Comparison of ENCODE assay signal across 19 cellular contexts in genomic region chr11:122423886-122424285, GRCh38.
DNase-seq lines count a peak whose midpoint lies in the region; ATAC-seq, FAIRE-seq and TF ChIP-seq lines count a peak whose summit lies in the region.
"Had no signal": no experiment of that assay in that cellular context is flagged by ENCODE, and none has a peak within 500 bp of the region (broad histone marks: within the 10 kb centered on the region; RNA-seq: fewer than 3 reads in every experiment).

No MANE protein-coding gene starts in this region.

- H2AK5ac ChIP-seq in trophoblast cell (ENCODE audit: low read length): peak overlapping the region; percentile 89

- H3K36me3 ChIP-seq in RWPE2 (ENCODE audit: low read depth): no peaks in the 10 kb centered on the region
- H3K36me3 ChIP-seq in trophoblast cell (ENCODE audit: control insufficient read depth in 1 of 2, insufficient read depth in 2 of 2, low read length in 2 of 2): no peaks in the 10 kb centered on the region
- no peaks in the 10 kb centered on the region for H3K36me3 ChIP-seq in MG63
- H3K36me3 ChIP-seq: HAP-1 had no signal

- no peak overlapping the region for H2BK5ac ChIP-seq in trophoblast cell (ENCODE audit: low read depth, low read length, poor library complexity)

- TF ChIP-seq RAD21 in A549 (conservative IDR thresholded peaks at IDR 0.05 in 1 of 2, IDR thresholded peaks at IDR 0.05 in 1 of 2): no peak

- POLR2A ChIA-PET in A549 (lab: Yijun Ruan, JAX): no interaction called here

- no peak for TF ChIP-seq EP300 in A549 (IDR thresholded peaks at IDR 0.05)

- H3K9ac ChIP-seq in trophoblast cell (ENCODE audit: low read length): no peak overlapping the region

- H4K12ac ChIP-seq in trophoblast cell (ENCODE audit: low read depth, low read length): no peak overlapping the region

- 11% methylated on average over 2 of the region's 3 CpGs for WGBS in A549 (ENCODE audit: missing lambda C conversion rate)
- WGBS in trophoblast cell (ENCODE audit: extremely low coverage, insufficient coverage, insufficient read length): no CpG with 5 or more reads among the region's 3 CpGs

- no peaks in the 10 kb centered on the region for H3K9me3 ChIP-seq in A549
- H3K9me3 ChIP-seq in RWPE2 (ENCODE audit: severe bottlenecking): no peaks in the 10 kb centered on the region
- H3K9me3 ChIP-seq in trophoblast cell (ENCODE audit: insufficient read depth, low read depth, low read length): no peaks in the 10 kb centered on the region
- no peaks in the 10 kb centered on the region for H3K9me3 ChIP-seq in MG63
- H3K9me3 ChIP-seq: HAP-1 had no signal

- H2BK120ac ChIP-seq in trophoblast cell (ENCODE audit: insufficient read depth, low read length, poor library complexity): no peak overlapping the region

- no peak overlapping the region for H3K14ac ChIP-seq in trophoblast cell (ENCODE audit: low read length)

- no peaks in the 10 kb centered on the region for H3K79me1 ChIP-seq in trophoblast cell (ENCODE audit: low read length)

- H3K4me2 ChIP-seq in A549: no peak overlapping the region
- no peak overlapping the region for H3K4me2 ChIP-seq in trophoblast cell (ENCODE audit: low read length)
- H3K4me2 ChIP-seq: GM23338 had no signal

- peak overlapping the region; percentile 91 to 93 for H3K27ac ChIP-seq in A549
- H3K27ac ChIP-seq in RWPE2 (ENCODE audit: poor library complexity, severe bottlenecking): peak overlapping the region; percentile 98
- no peak overlapping the region for H3K27ac ChIP-seq in trophoblast cell (ENCODE audit: low read depth, low read length)

- TF ChIP-seq CTCF in A549 (IDR thresholded peaks at IDR 0.05): no peak
- TF ChIP-seq CTCF in RWPE2 (IDR thresholded peaks at IDR 0.05; ENCODE audit: poor library complexity, severe bottlenecking): no peak

- no peak for FAIRE-seq in A549 (lab: Jason Lieb, UNC)
- FAIRE-seq: GM12891, GM18507, H54 had no signal

- H4K8ac ChIP-seq in trophoblast cell (ENCODE audit: low read depth, low read length): no peak overlapping the region

- no peaks in the 10 kb centered on the region for H3K79me2 ChIP-seq in trophoblast cell (ENCODE audit: control insufficient read depth, insufficient read depth, low read length, poor library complexity)

- DNase-seq in A549 (ENCODE audit: low read depth in 1 of 2, low spot score in 1 of 2): no peak
- no peak for DNase-seq in RWPE2 (ENCODE audit: low spot score)
- DNase-seq in trophoblast cell: no peak
- no peak for DNase-seq in putamen (ENCODE audit: low spot score)
- DNase-seq in MG63: no peak
- no peak for DNase-seq in NCI-H510A treated with DMSO at 0.1 percent for 48 hours (lab: John Stamatoyannopoulos, UW)
- DNase-seq: 8988T; C1 segment of cervical spinal cord; Calu3; CD4-positive, alpha-beta memory T cell; COR-L47; DMS53; DMS79 treated with DMSO at 0.1 percent for 48 hours; GF-D8 had no signal

- H3K4me1 ChIP-seq in A549 (peaks cover 20% of the 10 kb centered on the region), RWPE2 (ENCODE audit: insufficient read depth, poor library complexity, severe bottlenecking) (peaks cover 38% of the 10 kb centered on the region), trophoblast cell (ENCODE audit: control insufficient read depth in 1 of 2, insufficient read depth in 2 of 2, low read length in 2 of 2) (peaks cover 2 to 3% of the 10 kb centered on the region in 2 experiments)
- H3K4me1 ChIP-seq: HAP-1 had no signal

- H3K27me3 ChIP-seq in RWPE2 (ENCODE audit: insufficient read depth, poor library complexity, severe bottlenecking) (no peaks in the 10 kb centered on the region), trophoblast cell (ENCODE audit: insufficient read depth, low read length) (no peaks in the 10 kb centered on the region), MG63 (no peaks in the 10 kb centered on the region)

- H4K91ac ChIP-seq in trophoblast cell (ENCODE audit: low read depth, low read length): no peak overlapping the region

- CTCF ChIA-PET in A549 (lab: Yijun Ruan, JAX): interaction anchor here (0.6 to 0.9 kb wide), 3 partner anchors 82 to 768 kb away, joined by 3 read pairs; no protein-coding TSS in a partner anchor

- H3K18ac ChIP-seq in trophoblast cell (ENCODE audit: low read length): no peak overlapping the region

- no peak for TF ChIP-seq POLR2A in A549 (IDR thresholded peaks at IDR 0.05; ENCODE audit: low read length)

- H3K4ac ChIP-seq in trophoblast cell (ENCODE audit: low read depth, low read length): no peak overlapping the region

- ATAC-seq in A549: no peak
- ATAC-seq in RWPE2 (ENCODE audit: low read depth): no peak
- ATAC-seq: GM23338 had no signal

- H3K4me3 ChIP-seq in A549 (no peak overlapping the region), RWPE2 (ENCODE audit: severe bottlenecking) (no peak overlapping the region), trophoblast cell (ENCODE audit: low read depth, low read length) (no peak overlapping the region), MG63 (no peak overlapping the region)
- H3K4me3 ChIP-seq: GM23338, HAP-1 had no signal

- H2AFZ ChIP-seq in trophoblast cell (ENCODE audit: insufficient read depth, low read length, poor library complexity): no peak overlapping the region
- H2AFZ ChIP-seq: GM23338 had no signal

- H2BK12ac ChIP-seq in trophoblast cell (ENCODE audit: low read length): no peak overlapping the region

- no peak overlapping the region for H3K23ac ChIP-seq in trophoblast cell (ENCODE audit: low read length)

TF ChIP-seq in A549, 52 proteins besides CTCF, POLR2A, EP300 and RAD21:
- TF ChIP-seq EHMT2 (IDR thresholded peaks at IDR 0.05; ENCODE audit: low read depth): no peak
- TF ChIP-seq, protein P1, sequence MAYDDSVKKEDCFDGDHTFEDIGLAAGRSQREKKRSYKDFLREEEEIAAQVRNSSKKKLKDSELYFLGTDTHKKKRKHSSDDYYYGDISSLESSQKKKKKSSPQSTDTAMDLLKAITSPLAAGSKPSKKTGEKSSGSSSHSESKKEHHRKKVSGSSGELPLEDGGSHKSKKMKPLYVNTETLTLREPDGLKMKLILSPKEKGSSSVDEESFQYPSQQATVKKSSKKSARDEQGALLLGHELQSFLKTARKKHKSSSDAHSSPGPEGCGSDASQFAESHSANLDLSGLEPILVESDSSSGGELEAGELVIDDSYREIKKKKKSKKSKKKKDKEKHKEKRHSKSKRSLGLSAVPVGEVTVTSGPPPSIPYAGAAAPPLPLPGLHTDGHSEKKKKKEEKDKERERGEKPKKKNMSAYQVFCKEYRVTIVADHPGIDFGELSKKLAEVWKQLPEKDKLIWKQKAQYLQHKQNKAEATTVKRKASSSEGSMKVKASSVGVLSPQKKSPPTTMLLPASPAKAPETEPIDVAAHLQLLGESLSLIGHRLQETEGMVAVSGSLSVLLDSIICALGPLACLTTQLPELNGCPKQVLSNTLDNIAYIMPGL (CRISPR knock-in tag; IDR thresholded peaks at IDR 0.05; ENCODE audit: borderline replicate concordance): no peak
- no peak for TF ChIP-seq ZSCAN20 (CRISPR knock-in tag; IDR thresholded peaks at IDR 0.05)
- TF ChIP-seq HOXB13 (CRISPR knock-in tag; IDR thresholded peaks at IDR 0.05; ENCODE audit: low read depth): no peak
